ENCODE assay signal across 10 cellular contexts in genomic region chr4:48683784-48684666, GRCh38.
DNase-seq lines count a peak whose midpoint lies in the region; ATAC-seq, FAIRE-seq and TF ChIP-seq lines count a peak whose summit lies in the region.
"Had no signal": no experiment of that assay in that cellular context is flagged by ENCODE, and none has a peak within 500 bp of the region (broad histone marks: within the 10 kb centered on the region; RNA-seq: fewer than 3 reads in every experiment).

No MANE protein-coding gene starts in this region.

- no peak for TF ChIP-seq POLR2A in GM12892 (IDR thresholded peaks at IDR 0.05; ENCODE audit: low read depth, low read length)

- peak; percentile 10 for DNase-seq in GM12892 (ENCODE audit: insufficient read length)
- DNase-seq in activated B cell treated with CpG ODN at 0.5 μM for 24 hours, result no peak
- no peak for DNase-seq in AG08396 (ENCODE audit: low spot score)
- no peak for DNase-seq in activated T-cell treated with anti-CD3 and anti-CD28 coated beads, Interleukin-2, amount 50 U/mL, for 1 hour
- no peak for DNase-seq in activated CD8-positive, alpha-beta memory T cell treated with anti-CD3 and anti-CD28 coated beads, Interleukin-2, amount 50 U/mL, for 48 hours
- DNase-seq in middle frontal gyrus (ENCODE audit: extremely low spot score, low spot score), result no peak
- DNase-seq: activated CD4-positive, alpha-beta memory T cell treated with anti-CD3 and anti-CD28 coated beads, Interleukin-2, amount 10 ng/mL, durations not matched to agents 7 days and 5 days; effector memory CD4-positive, alpha-beta T cell had no signal

- intact Hi-C loops in activated B cell treated with CpG ODN at 0.5 μM for 24 hours (cut with micrococcal nuclease), result loop anchor here (5.0 to 10.0 kb wide), 4 partner anchors 98 to 281 kb away; partner anchors contain the start of genes FRYL, OCIAD1 and OCIAD2

- TF ChIP-seq CTCF in activated B cell treated with CpG ODN at 0.5 μM for 24 hours (IDR thresholded peaks at IDR 0.05), result no peak

- H3K4me1 Mint-ChIP-seq in activated B cell treated with CpG ODN at 0.5 μM for 24 hours, result peaks cover 55% of the 10 kb centered on the region

- peak; percentile 30 for FAIRE-seq in GM12892 (lab: Jason Lieb, UNC)

- POLR2A ChIA-PET in activated B cell treated with CpG ODN at 0.5 μM for 24 hours (lab: Charles Lee), result interaction anchor here (1.2 kb wide), 1 partner anchor 23 kb away, joined by 3 read pairs; no protein-coding TSS in a partner anchor

- H3K9me3 Mint-ChIP-seq in activated B cell treated with CpG ODN at 0.5 μM for 24 hours, result no peaks in the 10 kb centered on the region
- H3K9me3 Mint-ChIP-seq: activated CD4-positive, alpha-beta memory T cell treated with anti-CD3 and anti-CD28 coated beads, Interleukin-2, amount 10 ng/mL, durations not matched to agents 7 days and 5 days had no signal

- no peak overlapping the region for H3K4me3 Mint-ChIP-seq in activated B cell treated with CpG ODN at 0.5 μM for 24 hours
- H3K4me3 Mint-ChIP-seq: activated CD4-positive, alpha-beta memory T cell treated with anti-CD3 and anti-CD28 coated beads, Interleukin-2, amount 10 ng/mL, durations not matched to agents 7 days and 5 days had no signal

- ATAC-seq in GM21390 (IDR thresholded peaks at IDR 0.05; ENCODE audit: unreplicated experiment) (peak; percentile 75), HG03354 (IDR thresholded peaks at IDR 0.05; ENCODE audit: poor library complexity, severe bottlenecking, unreplicated experiment) (peak; percentile 93), activated B cell treated with CpG ODN at 0.5 μM for 24 hours (ENCODE audit: low read depth) (peak; percentile 62)

- CTCF ChIA-PET in activated B cell treated with CpG ODN at 0.5 μM for 24 hours (lab: Charles Lee), result interaction anchor here (1.6 kb wide), 1 partner anchor 105 kb away, joined by 4 read pairs; no protein-coding TSS in a partner anchor

- peak overlapping the region; percentile 18 for H3K27ac Mint-ChIP-seq in activated B cell treated with CpG ODN at 0.5 μM for 24 hours
- H3K27ac Mint-ChIP-seq: activated CD4-positive, alpha-beta memory T cell treated with anti-CD3 and anti-CD28 coated beads, Interleukin-2, amount 10 ng/mL, durations not matched to agents 7 days and 5 days had no signal

- H3K36me3 Mint-ChIP-seq in activated B cell treated with CpG ODN at 0.5 μM for 24 hours (ENCODE audit: low read depth), result peaks cover 8% of the 10 kb centered on the region

- H3K27me3 Mint-ChIP-seq in activated B cell treated with CpG ODN at 0.5 μM for 24 hours, result no peaks in the 10 kb centered on the region
- H3K27me3 Mint-ChIP-seq: activated CD4-positive, alpha-beta memory T cell treated with anti-CD3 and anti-CD28 coated beads, Interleukin-2, amount 10 ng/mL, durations not matched to agents 7 days and 5 days had no signal
